ENCODE assay signal across 17 cellular contexts in the genomic region with DNA sequence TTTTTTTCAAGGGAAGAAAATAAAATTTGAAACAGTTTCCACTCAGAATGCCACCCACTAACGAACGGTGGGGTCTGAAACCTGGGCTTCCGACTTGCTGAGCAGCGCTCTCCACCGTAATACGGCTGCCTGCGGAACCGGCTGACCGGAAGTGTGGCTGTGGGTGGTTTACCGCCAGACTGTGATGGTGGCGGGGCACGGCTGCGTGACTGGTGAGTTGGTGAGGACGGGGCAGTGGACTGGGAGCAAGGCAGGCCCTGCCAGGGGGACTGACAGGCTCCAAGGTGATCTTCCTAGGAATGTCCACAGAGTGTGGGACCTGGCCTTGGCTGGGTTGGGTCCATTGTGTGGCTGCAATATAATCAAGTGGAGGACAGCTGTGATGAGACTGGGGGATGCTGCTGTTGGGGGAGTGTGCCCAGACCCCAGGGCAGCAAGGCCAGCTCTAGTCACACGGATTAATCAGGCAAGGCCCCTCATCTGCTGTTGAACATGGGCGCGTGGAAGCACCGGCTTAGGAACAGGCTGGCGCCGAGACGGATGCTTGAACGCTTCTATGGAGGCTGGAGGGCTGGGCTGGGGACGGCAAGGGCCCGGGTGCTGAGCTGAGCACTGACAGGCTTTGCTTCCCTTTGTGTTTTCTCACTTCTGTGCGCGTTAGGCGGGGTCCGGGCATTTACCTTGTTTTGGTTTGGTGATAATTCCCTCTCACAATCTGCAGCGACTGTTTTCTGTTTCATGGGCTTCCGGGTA.
DNase-seq lines count a peak whose midpoint lies in the region; ATAC-seq and TF ChIP-seq lines count a peak whose summit lies in the region.
"Had no signal": no experiment of that assay in that cellular context is flagged by ENCODE, and none has a peak within 500 bp of the region (broad histone marks: within the 10 kb centered on the region; RNA-seq: fewer than 3 reads in every experiment).

No MANE protein-coding gene starts in this region.

- H3K9me3 Mint-ChIP-seq in endodermal cell, result no peaks in the 10 kb centered on the region
- peaks cover 2% of the 10 kb centered on the region for H3K9me3 Mint-ChIP-seq in activated CD4-positive, alpha-beta memory T cell treated with anti-CD3 and anti-CD28 coated beads, Interleukin-2, amount 10 ng/mL, durations not matched to agents 7 days and 5 days

- H2BK15ac ChIP-seq in neuronal stem cell (ENCODE audit: low read length), result peak overlapping the region; percentile 87

- no peak overlapping the region for H3K4me2 ChIP-seq in neuronal stem cell (ENCODE audit: insufficient read depth, low read length, poor library complexity, severe bottlenecking)

- no peaks in the 10 kb centered on the region for H3K9me3 ChIP-seq in A673 (ENCODE audit: low read depth, low read length, poor library complexity, severe bottlenecking)
- no peaks in the 10 kb centered on the region for H3K9me3 ChIP-seq in endodermal cell (ENCODE audit: control insufficient read depth, low read length)
- H3K9me3 ChIP-seq in neuronal stem cell (replicated peaks in 1 of 2; ENCODE audit: control insufficient read depth in 2 of 2, insufficient read depth in 1 of 2, low read depth in 1 of 2, low read length in 2 of 2), result no peaks in the 10 kb centered on the region

- CTCF ChIA-PET in A673 (lab: Charles Lee), result interaction anchor here (0.6 kb wide), 1 partner anchor 30 kb away, joined by 3 read pairs; no protein-coding TSS in a partner anchor
- CTCF ChIA-PET in activated CD4-positive, alpha-beta memory T cell treated with anti-CD3 and anti-CD28 coated beads, Interleukin-2, amount 10 ng/mL, durations not matched to agents 7 days and 5 days (lab: Charles Lee), result no interaction called here

- no TSS peak for BruUV-seq in A673 (replicated peaks; lab: Mats Ljungman, UMichigan)

- peak overlapping the region; percentile 8 for H3K23ac ChIP-seq in neuronal stem cell (ENCODE audit: low read depth, low read length, poor library complexity)

- H3K36me3 Mint-ChIP-seq in endodermal cell (ENCODE audit: low read depth), result no peaks in the 10 kb centered on the region
- H3K36me3 Mint-ChIP-seq in activated CD4-positive, alpha-beta memory T cell treated with anti-CD3 and anti-CD28 coated beads, Interleukin-2, amount 10 ng/mL, durations not matched to agents 7 days and 5 days (ENCODE audit: low read depth), result no peaks in the 10 kb centered on the region

- H3K27ac Mint-ChIP-seq in endodermal cell, result no peak overlapping the region
- H3K27ac Mint-ChIP-seq in activated CD4-positive, alpha-beta memory T cell treated with anti-CD3 and anti-CD28 coated beads, Interleukin-2, amount 10 ng/mL, durations not matched to agents 7 days and 5 days, result no peak overlapping the region
- H3K27ac Mint-ChIP-seq: B cell; CD4-positive, alpha-beta T cell; HFFc6 had no signal

- TF ChIP-seq CTCF in A673 (conservative IDR thresholded peaks at IDR 0.05; ENCODE audit: low read depth, low read length) (no peak), endodermal cell (conservative IDR thresholded peaks at IDR 0.05) (no peak)

- peaks cover 20% of the 10 kb centered on the region for H3K27me3 Mint-ChIP-seq in endodermal cell (ENCODE audit: insufficient read depth)
- H3K27me3 Mint-ChIP-seq in activated CD4-positive, alpha-beta memory T cell treated with anti-CD3 and anti-CD28 coated beads, Interleukin-2, amount 10 ng/mL, durations not matched to agents 7 days and 5 days, result no peaks in the 10 kb centered on the region

- H2BK12ac ChIP-seq in neuronal stem cell (ENCODE audit: low read length), result peak overlapping the region; percentile 80

- H4K91ac ChIP-seq in neuronal stem cell (ENCODE audit: low read depth, low read length, poor library complexity), result peak overlapping the region; percentile 62

- H2AK5ac ChIP-seq in neuronal stem cell (ENCODE audit: low read depth, low read length), result peak overlapping the region; percentile 98

- WGBS in endodermal cell (ENCODE audit: insufficient coverage in 1 of 2, insufficient read length in 1 of 2), 2 experiments, result 95% methylated on average over 17 to 30 of the region's 30 CpGs
- no CpG with 5 or more reads among the region's 30 CpGs for WGBS in neuronal stem cell (ENCODE audit: extremely low coverage in 2 of 2, insufficient read length in 2 of 2, insufficient replicate concordance in 1 of 2), 2 donors

- no peak overlapping the region for H3K14ac ChIP-seq in neuronal stem cell (ENCODE audit: low read length)

- H3K4me1 Mint-ChIP-seq in endodermal cell, result peaks cover 3% of the 10 kb centered on the region
- H3K4me1 Mint-ChIP-seq in activated CD4-positive, alpha-beta memory T cell treated with anti-CD3 and anti-CD28 coated beads, Interleukin-2, amount 10 ng/mL, durations not matched to agents 7 days and 5 days, result no peaks in the 10 kb centered on the region
- H3K4me1 Mint-ChIP-seq: B cell had no signal

- POLR2A ChIA-PET in A673 (lab: Charles Lee; ENCODE audit: low non-redundant PET), result no interaction called here
- POLR2A ChIA-PET in activated CD4-positive, alpha-beta memory T cell treated with anti-CD3 and anti-CD28 coated beads, Interleukin-2, amount 10 ng/mL, durations not matched to agents 7 days and 5 days (lab: Charles Lee), result no interaction called here

- H2BK5ac ChIP-seq in neuronal stem cell (ENCODE audit: low read length), result peak overlapping the region; percentile 63

- H3K9ac ChIP-seq in endodermal cell (ENCODE audit: extremely low read depth, low read length, poor library complexity, severe bottlenecking) (no peak overlapping the region), neuronal stem cell (ENCODE audit: low read depth, low read length, poor library complexity) (peak overlapping the region; percentile 57)

- H3K27ac ChIP-seq in A673 (ENCODE audit: low read depth, low read length, poor library complexity, severe bottlenecking), result peak overlapping the region; percentile 54
- H3K27ac ChIP-seq in endodermal cell (ENCODE audit: low read depth, low read length), result no peak overlapping the region
- no peak overlapping the region for H3K27ac ChIP-seq in neuronal stem cell (replicated peaks; ENCODE audit: low read length)
- H3K27ac ChIP-seq: HL-60 had no signal

- H3K4me3 ChIP-seq in A673 (ENCODE audit: low read depth, low read length, poor library complexity, severe bottlenecking) (no peak overlapping the region), endodermal cell (ENCODE audit: low read length) (no peak overlapping the region), neuronal stem cell (ENCODE audit: low read length in 2 of 2) (no peak overlapping the region)
- H3K4me3 ChIP-seq: GM12878 had no signal

- H3K18ac ChIP-seq in neuronal stem cell (ENCODE audit: low read length), result peak overlapping the region; percentile 84

- H3K36me3 ChIP-seq in A673 (ENCODE audit: insufficient read depth, low read length, poor library complexity, severe bottlenecking) (no peaks in the 10 kb centered on the region), endodermal cell (ENCODE audit: control insufficient read depth, insufficient read depth, low read length) (no peaks in the 10 kb centered on the region), neuronal stem cell (replicated peaks in 1 of 2; ENCODE audit: control insufficient read depth in 2 of 2, insufficient read depth in 2 of 2, low read length in 2 of 2) (no peaks in the 10 kb centered on the region)

- intact Hi-C loops in A673 (cut with micrococcal nuclease; ENCODE audit: unreplicated experiment) (loop anchor here (10.0 kb wide), 1 partner anchor 205 kb away; no protein-coding TSS in a partner anchor), posterior vena cava (cut with DNase I) (loop anchor here in 1 of 2 donors (5.0 kb wide), 1 partner anchor 1168 kb away; no protein-coding TSS in a partner anchor)

- DNase-seq in A673 (ENCODE audit: low spot score) (no peak), RPMI7951 (ENCODE audit: low read depth) (peak; percentile 3), endodermal cell (peak; percentile 62), neuronal stem cell (ENCODE audit: low spot score) (no peak), posterior vena cava (ENCODE audit: low spot score) (no peak)
- no peak for DNase-seq in activated CD4-positive, alpha-beta memory T cell treated with anti-CD3 and anti-CD28 coated beads, Interleukin-2, amount 10 ng/mL, durations not matched to agents 7 days and 5 days
- DNase-seq: C1 segment of cervical spinal cord; Calu3; CD4-positive, alpha-beta T cell; DMS 273 treated with DMSO at 0.1 percent for 48 hours; DMS79; HCEC 1CT; HFFc6 had no signal

- H3K4me1 ChIP-seq in A673 (ENCODE audit: insufficient read depth, low read length, poor library complexity, severe bottlenecking) (peaks cover 33% of the 10 kb centered on the region), endodermal cell (ENCODE audit: control insufficient read depth, insufficient read depth, low read length) (no peaks in the 10 kb centered on the region), neuronal stem cell (ENCODE audit: control insufficient read depth in 2 of 2, insufficient read depth in 1 of 2, low read depth in 1 of 2, low read length in 2 of 2) (peaks cover 0 to 9% of the 10 kb centered on the region in 2 donors)

- no peaks in the 10 kb centered on the region for H3K27me3 ChIP-seq in A673 (replicated peaks; ENCODE audit: insufficient read depth, low read depth, low read length, poor library complexity)
- no peaks in the 10 kb centered on the region for H3K27me3 ChIP-seq in endodermal cell (ENCODE audit: control insufficient read depth, insufficient read depth, low read length, poor library complexity, severe bottlenecking)
- no peaks in the 10 kb centered on the region for H3K27me3 ChIP-seq in neuronal stem cell (ENCODE audit: control insufficient read depth in 3 of 3, insufficient read depth in 3 of 3, low read depth in 1 of 3, low read length in 3 of 3)

- no peaks in the 10 kb centered on the region for H3K79me1 ChIP-seq in neuronal stem cell (ENCODE audit: low read depth, low read length)

- no peak overlapping the region for H2AFZ ChIP-seq in neuronal stem cell (ENCODE audit: low read length)

- no peak overlapping the region for H3K4me3 Mint-ChIP-seq in endodermal cell
- H3K4me3 Mint-ChIP-seq in activated CD4-positive, alpha-beta memory T cell treated with anti-CD3 and anti-CD28 coated beads, Interleukin-2, amount 10 ng/mL, durations not matched to agents 7 days and 5 days, result no peak overlapping the region
- H3K4me3 Mint-ChIP-seq: B cell; CD4-positive, alpha-beta T cell; HFFc6 had no signal

- no peak for ATAC-seq in HG03460 (IDR thresholded peaks at IDR 0.05; ENCODE audit: unreplicated experiment)
- ATAC-seq: GM12878 had no signal

- H4K8ac ChIP-seq in neuronal stem cell (ENCODE audit: low read depth, low read length), result peak overlapping the region; percentile 58

- no peak overlapping the region for H2BK120ac ChIP-seq in neuronal stem cell (ENCODE audit: low read depth, low read length)

- no peak overlapping the region for H3K4ac ChIP-seq in neuronal stem cell (ENCODE audit: low read length)

Comparison
In these comparisons a context has a peak if more than half of its experiments do, and no peak if none do; other contexts are left out.
1. DNase-seq: peak in RPMI7951 (single experiment) and endodermal cell (single experiment); none in A673 (single experiment), neuronal stem cell (single experiment), activated CD4-positive, alpha-beta memory T cell treated with anti-CD3 and anti-CD28 coated beads, Interleukin-2, amount 10 ng/mL, durations not matched to agents 7 days and 5 days (single experiment) and posterior vena cava (single experiment).